Comparison of ENCODE assay signal across 30 cellular contexts in the genomic region with DNA sequence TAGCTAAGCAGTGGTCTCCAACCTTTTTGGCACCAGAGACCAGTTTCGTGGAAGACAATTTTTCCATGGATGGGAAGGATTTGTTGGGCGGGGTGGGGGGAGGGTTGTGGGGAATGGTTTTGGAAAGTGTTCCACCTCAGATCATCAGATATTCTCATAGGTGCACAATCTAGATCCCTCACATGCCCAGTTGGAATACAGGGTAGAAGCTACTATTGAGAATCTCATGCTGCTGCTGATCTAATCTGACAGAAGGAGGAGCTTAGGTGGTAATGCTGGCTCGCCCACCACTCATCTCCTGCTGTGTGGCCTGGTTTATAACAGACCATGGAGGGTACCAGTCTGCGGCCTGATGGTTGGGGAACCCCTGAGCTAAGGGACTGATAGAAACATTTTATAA.
DNase-seq lines count a peak whose midpoint lies in the region; ATAC-seq, FAIRE-seq and TF ChIP-seq lines count a peak whose summit lies in the region.
"Had no signal": no experiment of that assay in that cellular context is flagged by ENCODE, and none has a peak within 500 bp of the region (broad histone marks: within the 10 kb centered on the region; RNA-seq: fewer than 3 reads in every experiment).

No MANE protein-coding gene starts in this region.

- TF ChIP-seq CTCF in IMR-90 (conservative IDR thresholded peaks at IDR 0.05; ENCODE audit: low read depth, low read length) = no peak
- TF ChIP-seq CTCF in keratinocyte (optimal IDR thresholded peaks at IDR 0.05 in 1 of 3, IDR thresholded peaks at IDR 0.05 in 1 of 3, conservative IDR thresholded peaks at IDR 0.05 in 1 of 3; ENCODE audit: extremely low read depth in 1 of 3, insufficient read depth in 2 of 3, low read length in 3 of 3) = no peak

- H3K79me1 ChIP-seq in IMR-90 (ENCODE audit: low read depth in 1 of 2, low read length in 2 of 2) = peaks cover 0 to 7% of the 10 kb centered on the region in 2 experiments; a peak in 1 of 4 replicates

- CTCF ChIA-PET in IMR-90 (lab: Yijun Ruan, JAX) = interaction anchor here (0.6 to 1.2 kb wide), 3 partner anchors 12 to 813 kb away, joined by 3 to 5 read pairs (median 4); no protein-coding TSS in a partner anchor
- CTCF ChIA-PET in activated CD4-positive, alpha-beta memory T cell treated with anti-CD3 and anti-CD28 coated beads, Interleukin-2, amount 10 ng/mL, durations not matched to agents 7 days and 5 days (lab: Charles Lee) = no interaction called here

- peak overlapping the region; percentile 100 for H2BK20ac ChIP-seq in IMR-90 (ENCODE audit: low read depth, low read length)

- H3K27me3 ChIP-seq in ACC112 (ENCODE audit: insufficient read depth, low read length) (no peaks in the 10 kb centered on the region), IMR-90 (ENCODE audit: control insufficient read depth, insufficient read depth, low read length) (no peaks in the 10 kb centered on the region), keratinocyte (ENCODE audit: control insufficient read depth, extremely low read depth, insufficient read depth, low read length) (no peaks in the 10 kb centered on the region)
- H3K27me3 ChIP-seq: suprapubic skin, upper lobe of left lung had no signal

- H2BK120ac ChIP-seq in IMR-90 (ENCODE audit: low read depth, low read length) = peak overlapping the region; percentile 100

- FAIRE-seq in keratinocyte (lab: Jason Lieb, UNC) = peak; percentile 65
- FAIRE-seq: A204.1 had no signal

- H3K4me2 ChIP-seq in IMR-90 (ENCODE audit: low read depth, low read length) = no peak overlapping the region
- peak overlapping the region; percentile 55 for H3K4me2 ChIP-seq in keratinocyte (ENCODE audit: control insufficient read depth, extremely low read depth, insufficient read depth, low read depth, low read length)

- peak overlapping the region; percentile 100 for H3K4ac ChIP-seq in IMR-90 (ENCODE audit: low read depth, low read length)

- H3K9me1 ChIP-seq in IMR-90 (ENCODE audit: insufficient read depth, low read length) = peaks cover 7% of the 10 kb centered on the region; the same call in 1 of the 2 replicates
- no peaks in the 10 kb centered on the region for H3K9me1 ChIP-seq in keratinocyte (ENCODE audit: control insufficient read depth, extremely low read depth, insufficient read depth, low read length)

- intact Hi-C loops in IMR-90 (cut with micrococcal nuclease) = loop anchor here (1.0 to 2.0 kb wide), 3 partner anchors 200 to 658 kb away; no protein-coding TSS in a partner anchor

- POLR2A ChIA-PET in IMR-90 (lab: Charles Lee; ENCODE audit: unreplicated experiment) = interaction anchor here (0.6 kb wide), 1 partner anchor 676 kb away, joined by 3 read pairs; no protein-coding TSS in a partner anchor
- POLR2A ChIA-PET in activated CD4-positive, alpha-beta memory T cell treated with anti-CD3 and anti-CD28 coated beads, Interleukin-2, amount 10 ng/mL, durations not matched to agents 7 days and 5 days (lab: Charles Lee) = no interaction called here

- peak; percentile 53 for DNase-seq in IMR-90
- DNase-seq in keratinocyte (ENCODE audit: low read depth, low spot score) = no peak
- DNase-seq in NCI-H128 (lab: John Stamatoyannopoulos, UW; ENCODE audit: unreplicated experiment) = no peak
- no peak for DNase-seq in stimulated activated CD8-positive, alpha-beta memory T cell treated with anti-CD3 and anti-CD28 coated beads, Interleukin-4, amount 100 ng/mL, for 48 hours
- no peak for DNase-seq in activated CD4-positive, alpha-beta memory T cell treated with anti-CD3 and anti-CD28 coated beads, Interleukin-2, amount 10 ng/mL, durations not matched to agents 7 days and 5 days
- DNase-seq: activated CD4-positive, alpha-beta memory T cell treated with anti-CD3 and anti-CD28 coated beads for 36 hours; activated CD8-positive, alpha-beta memory T cell treated with anti-CD3 and anti-CD28 coated beads, Interleukin-2, amount 50 U/mL, for 4 hours; activated naive CD4-positive, alpha-beta T cell treated with anti-CD3 and anti-CD28 coated beads for 36 hours; AML-193; CD4-positive, alpha-beta T cell; DND-41; H7; immature natural killer cell; Karpas-422; left colon; NCI-H1436 treated with DMSO at 0.1 percent for 48 hours; NCI-H2107; NCI-H748 treated with DMSO at 0.1 percent for 48 hours; stimulated activated naive CD4-positive, alpha-beta T cell treated with Interleukin-2 at 50 U/mL for 16 hours; T-helper 17 cell; upper lobe of left lung had no signal

- H3K9me3 Mint-ChIP-seq in activated CD4-positive, alpha-beta memory T cell treated with anti-CD3 and anti-CD28 coated beads, Interleukin-2, amount 10 ng/mL, durations not matched to agents 7 days and 5 days = no peaks in the 10 kb centered on the region
- H3K9me3 Mint-ChIP-seq: activated CD4-positive, alpha-beta memory T cell treated with anti-CD3 and anti-CD28 coated beads for 36 hours; activated naive CD4-positive, alpha-beta T cell treated with anti-CD3 and anti-CD28 coated beads for 36 hours; activated T-helper 1 cell treated with anti-CD3 and anti-CD28 coated beads, Interleukin-12 subunit alpha, Interleukin-12 subunit beta, Interleukin-2, Interleukin-4 antibody, amounts not matched to agents 30 ng/mL and 10 ng/mL and 1 ng/mL, durations not matched to agents 14 hours and 24 hours and 36 hours; CD4-positive, alpha-beta T cell had no signal

- peak overlapping the region; percentile 89 for H3K18ac ChIP-seq in IMR-90 (ENCODE audit: low read depth, low read length)

- TF ChIP-seq POLR2A in IMR-90 (IDR thresholded peaks at IDR 0.05; ENCODE audit: low read depth, low read length) = no peak

- H2AFZ ChIP-seq in ACC112 (ENCODE audit: low read length, unreplicated experiment) = peak overlapping the region; percentile 37
- peak overlapping the region; percentile 80 for H2AFZ ChIP-seq in IMR-90 (replicated peaks; ENCODE audit: low read length, poor library complexity)
- H2AFZ ChIP-seq in keratinocyte (ENCODE audit: control insufficient read depth, low read length) = peak overlapping the region; percentile 23

- H2BK15ac ChIP-seq in IMR-90 (ENCODE audit: low read depth, low read length) = peak overlapping the region; percentile 92

- peak overlapping the region; percentile 77 for H3K56ac ChIP-seq in IMR-90 (ENCODE audit: extremely low read depth, insufficient read depth, low read length)

- no peak overlapping the region for H3K4me3 Mint-ChIP-seq in activated CD4-positive, alpha-beta memory T cell treated with anti-CD3 and anti-CD28 coated beads, Interleukin-2, amount 10 ng/mL, durations not matched to agents 7 days and 5 days
- H3K4me3 Mint-ChIP-seq: activated CD4-positive, alpha-beta memory T cell treated with anti-CD3 and anti-CD28 coated beads for 36 hours; activated naive CD4-positive, alpha-beta T cell treated with anti-CD3 and anti-CD28 coated beads for 36 hours; activated T-helper 1 cell treated with anti-CD3 and anti-CD28 coated beads, Interleukin-12 subunit alpha, Interleukin-12 subunit beta, Interleukin-2, Interleukin-4 antibody, amounts not matched to agents 30 ng/mL and 10 ng/mL and 1 ng/mL, durations not matched to agents 14 hours and 24 hours and 36 hours; CD4-positive, alpha-beta T cell; immature natural killer cell; nephron; T-helper 17 cell had no signal

- H3K23ac ChIP-seq in IMR-90 (ENCODE audit: low read depth, low read length) = peak overlapping the region; percentile 94; the same call in 1 of the 2 replicates

- H3K79me2 ChIP-seq in ACC112 (ENCODE audit: control insufficient read depth, insufficient read depth, low read length, unreplicated experiment) (no peaks in the 10 kb centered on the region), keratinocyte (ENCODE audit: control insufficient read depth, insufficient read depth, low read length) (no peaks in the 10 kb centered on the region)

- H3K9me3 ChIP-seq in IMR-90 (ENCODE audit: control insufficient read depth, insufficient read depth, low read length) (peaks cover 2% of the 10 kb centered on the region; the same call in 1 of the 2 replicates), keratinocyte (ENCODE audit: control insufficient read depth, low read depth, low read length) (no peaks in the 10 kb centered on the region)
- H3K9me3 ChIP-seq: suprapubic skin, upper lobe of left lung had no signal

- no peak overlapping the region for H3K27ac Mint-ChIP-seq in activated CD4-positive, alpha-beta memory T cell treated with anti-CD3 and anti-CD28 coated beads, Interleukin-2, amount 10 ng/mL, durations not matched to agents 7 days and 5 days
- H3K27ac Mint-ChIP-seq: activated CD4-positive, alpha-beta memory T cell treated with anti-CD3 and anti-CD28 coated beads for 36 hours; activated naive CD4-positive, alpha-beta T cell treated with anti-CD3 and anti-CD28 coated beads for 36 hours; activated T-helper 1 cell treated with anti-CD3 and anti-CD28 coated beads, Interleukin-12 subunit alpha, Interleukin-12 subunit beta, Interleukin-2, Interleukin-4 antibody, amounts not matched to agents 30 ng/mL and 10 ng/mL and 1 ng/mL, durations not matched to agents 14 hours and 24 hours and 36 hours; CD4-positive, alpha-beta T cell; immature natural killer cell; nephron; T-helper 17 cell had no signal

- H3K36me3 ChIP-seq in ACC112 (ENCODE audit: insufficient read depth, low read length) (no peaks in the 10 kb centered on the region), IMR-90 (ENCODE audit: control insufficient read depth, insufficient read depth, low read length) (no peaks in the 10 kb centered on the region), keratinocyte (ENCODE audit: control insufficient read depth in 2 of 2, extremely low read depth in 1 of 2, insufficient read depth in 2 of 2, low read length in 2 of 2) (no peaks in the 10 kb centered on the region)
- H3K36me3 ChIP-seq: suprapubic skin, upper lobe of left lung had no signal

- BruUV-seq in IMR-90 (replicated peaks; lab: Mats Ljungman, UMichigan) = no TSS peak

- dilution Hi-C loops in IMR-90 (cut with HindIII; ENCODE audit: low sequenced_read_pairs, unreplicated experiment) = no loop called here
- dilution Hi-C loops in keratinocyte (cut with MboI; ENCODE audit: extremely low pct_ligation_motif_present, low sequenced_read_pairs) = no loop called here

- H4K91ac ChIP-seq in IMR-90 (ENCODE audit: insufficient read depth, low read depth, low read length) = peak overlapping the region; percentile 99

- H3K4me3 ChIP-seq in ACC112 (ENCODE audit: low read depth, low read length) (no peak overlapping the region), IMR-90 (ENCODE audit: insufficient read depth, low read depth, low read length) (no peak overlapping the region), keratinocyte (ENCODE audit: control insufficient read depth in 2 of 3, extremely low read depth in 1 of 3, insufficient read depth in 2 of 3, low read depth in 1 of 3, low read length in 3 of 3) (peak overlapping the region in 1 of 3 experiments; percentile 22)
- H3K4me3 ChIP-seq: skin epidermis, suprapubic skin, upper lobe of left lung had no signal

- H3K27ac ChIP-seq in ACC112 (ENCODE audit: low read depth, low read length) = peak overlapping the region; percentile 100
- H3K27ac ChIP-seq in IMR-90 (ENCODE audit: insufficient read depth, low read length) = peak overlapping the region; percentile 85
- H3K27ac ChIP-seq in keratinocyte (ENCODE audit: control insufficient read depth, insufficient read depth, low read length) = peak overlapping the region; percentile 83
- H3K27ac ChIP-seq: skin epidermis, suprapubic skin, upper lobe of left lung had no signal

- in situ Hi-C loops in IMR-90 (cut with MboI; ENCODE audit: low sequenced_read_pairs) = loop anchor here (5.0 kb wide), 1 partner anchor 657 kb away; no protein-coding TSS in a partner anchor

- no peak for ATAC-seq in IMR-90 (ENCODE audit: low read depth)
- 0 out of 3 replicates have a peak, but pooled peaks have one; percentile 3 for ATAC-seq in SK-N-SH treated with all-trans-retinoic acid at 6 μM for 48 hours
- ATAC-seq in HG03196 (IDR thresholded peaks at IDR 0.05; ENCODE audit: unreplicated experiment) = no peak
- ATAC-seq: activated CD4-positive, CD25-positive, alpha-beta regulatory T cell treated with anti-CD3 and anti-CD28 coated beads, Interleukin-2, amount 50 U/mL, for 24 hours; left colon; T-helper 17 cell had no signal

- H2BK5ac ChIP-seq in IMR-90 (ENCODE audit: low read depth, low read length, poor library complexity, severe bottlenecking) = peak overlapping the region; percentile 100

- peak overlapping the region; percentile 85 for H4K5ac ChIP-seq in IMR-90 (ENCODE audit: low read depth, low read length)

- 0 out of 2 replicates have a peak overlapping the region, but pooled peaks have one; percentile 1 for H3K9ac ChIP-seq in IMR-90 (ENCODE audit: low read depth, low read length)
- no peak overlapping the region for H3K9ac ChIP-seq in keratinocyte (ENCODE audit: control insufficient read depth, extremely low read depth, insufficient read depth, low read length)

- H3K36me3 Mint-ChIP-seq in activated CD4-positive, alpha-beta memory T cell treated with anti-CD3 and anti-CD28 coated beads, Interleukin-2, amount 10 ng/mL, durations not matched to agents 7 days and 5 days (ENCODE audit: low read depth) = no peaks in the 10 kb centered on the region
- H3K36me3 Mint-ChIP-seq: activated CD4-positive, alpha-beta memory T cell treated with anti-CD3 and anti-CD28 coated beads for 36 hours; immature natural killer cell had no signal

- H3K14ac ChIP-seq in IMR-90 (replicated peaks; ENCODE audit: low read depth, low read length) = peak overlapping the region; percentile 99

- H2AK5ac ChIP-seq in IMR-90 (ENCODE audit: low read depth, low read length) = peak overlapping the region; percentile 96

- no peak for TF ChIP-seq RAD21 in IMR-90 (IDR thresholded peaks at IDR 0.05; ENCODE audit: low read length)

- H3K4me1 Mint-ChIP-seq in activated CD4-positive, alpha-beta memory T cell treated with anti-CD3 and anti-CD28 coated beads, Interleukin-2, amount 10 ng/mL, durations not matched to agents 7 days and 5 days = no peaks in the 10 kb centered on the region
- H3K4me1 Mint-ChIP-seq: immature natural killer cell, T-helper 17 cell had no signal

- H3K27me3 Mint-ChIP-seq in activated CD4-positive, alpha-beta memory T cell treated with anti-CD3 and anti-CD28 coated beads, Interleukin-2, amount 10 ng/mL, durations not matched to agents 7 days and 5 days = no peaks in the 10 kb centered on the region
- H3K27me3 Mint-ChIP-seq: CD4-positive, alpha-beta T cell had no signal

- peak overlapping the region; percentile 82 to 99 for H4K8ac ChIP-seq in IMR-90 (ENCODE audit: low read depth in 2 of 2, low read length in 2 of 2)

- peaks cover 50% of the 10 kb centered on the region for H3K4me1 ChIP-seq in ACC112 (ENCODE audit: control insufficient read depth, insufficient read depth, low read length, unreplicated experiment)
- peaks cover 10% of the 10 kb centered on the region for H3K4me1 ChIP-seq in IMR-90 (ENCODE audit: control insufficient read depth, insufficient read depth, low read length)
- H3K4me1 ChIP-seq in keratinocyte (ENCODE audit: control insufficient read depth, extremely low read depth, insufficient read depth, low read length) = peaks cover 44% of the 10 kb centered on the region
- H3K4me1 ChIP-seq: suprapubic skin, upper lobe of left lung had no signal

- no CpG with 5 or more reads among the region's 4 CpGs for WGBS in IMR-90 (ENCODE audit: extremely low coverage in 2 of 2, insufficient read length in 1 of 2), 2 experiments

- H2AK9ac ChIP-seq in IMR-90 (replicated peaks; ENCODE audit: low read depth, low read length, poor library complexity) = peak overlapping the region; percentile 18

- H4K20me1 ChIP-seq in IMR-90 (ENCODE audit: insufficient read depth, low read length) = no peaks in the 10 kb centered on the region
- no peaks in the 10 kb centered on the region for H4K20me1 ChIP-seq in keratinocyte (ENCODE audit: control insufficient read depth, extremely low read depth, insufficient read depth, low read length)

Comparison
In these comparisons a context has a peak if more than half of its experiments do, and no peak if none do; other contexts are left out.
1. H2AFZ ChIP-seq: peak in every context shown above with its lines; median percentile 80 in IMR-90; 37 in ACC112; 23 in keratinocyte.